ENCODE assay signal across 3 cellular contexts in the genomic region with DNA sequence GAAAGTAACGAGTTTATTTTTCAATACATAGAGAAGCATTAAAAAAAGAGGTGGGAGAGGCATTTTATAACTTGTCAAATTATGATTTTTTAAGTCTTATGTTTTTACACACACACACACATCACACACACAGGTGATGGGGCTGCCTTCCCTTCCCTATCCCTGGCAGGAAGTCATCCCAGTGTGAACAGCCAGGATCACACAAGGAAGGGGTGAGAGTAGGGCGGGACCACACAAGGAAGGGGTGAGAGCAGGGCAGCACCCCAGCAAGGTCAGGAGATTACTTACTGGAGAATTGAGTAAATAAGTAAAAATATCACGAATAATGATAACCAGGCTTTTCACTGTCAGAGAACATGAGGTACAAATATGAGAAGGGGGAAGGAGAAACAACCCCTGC.
"Had no signal": no experiment of that assay in that cellular context is flagged by ENCODE, and none has a peak within 500 bp of the region (broad histone marks: within the 10 kb centered on the region; RNA-seq: fewer than 3 reads in every experiment).

No MANE protein-coding gene starts in this region.

- DNase-seq: GDM1, GF-D8 had no signal

- H3K4me3 ChIP-seq: GM12878 had no signal

- ATAC-seq: GM12878 had no signal
